9 cellular contexts compared by ENCODE assay signal in genomic region chr6:116561377-116562018, GRCh38. TPM values are rescaled to one million over a fixed set of nuclear protein-coding genes. Genes with fewer than 3 reads are reported as not detected.
A peak's percentile ranks its signal among the peaks of the same experiment; 100 is the strongest.
DNase-seq lines count a peak whose midpoint lies in the region; ATAC-seq, FAIRE-seq and TF ChIP-seq lines count a peak whose summit lies in the region.
"Had no signal": no experiment of that assay in that cellular context is flagged by ENCODE, and none has a peak within 500 bp of the region (broad histone marks: within the 10 kb centered on the region; RNA-seq: fewer than 3 reads in every experiment).

No MANE protein-coding gene starts in this region.

- no peaks in the 10 kb centered on the region for H3K36me3 ChIP-seq in mucosa of descending colon (ENCODE audit: low read depth)

- H3K36me3 Mint-ChIP-seq in activated CD8-positive, alpha-beta T cell treated with anti-CD3 and anti-CD28 coated beads for 36 hours (ENCODE audit: low read depth) = no peaks in the 10 kb centered on the region

- H3K4me3 ChIP-seq in mucosa of descending colon = no peak overlapping the region

- H3K4me1 Mint-ChIP-seq in activated CD8-positive, alpha-beta T cell treated with anti-CD3 and anti-CD28 coated beads for 36 hours (ENCODE audit: low read depth) = no peaks in the 10 kb centered on the region

- no peaks in the 10 kb centered on the region for H3K9me3 ChIP-seq in mucosa of descending colon

- H3K9me3 Mint-ChIP-seq in activated CD8-positive, alpha-beta T cell treated with anti-CD3 and anti-CD28 coated beads for 36 hours = no peaks in the 10 kb centered on the region

- peak; percentile 82 for TF ChIP-seq CTCF in activated CD8-positive, alpha-beta T cell treated with anti-CD3 and anti-CD28 coated beads for 36 hours (IDR thresholded peaks at IDR 0.05)
- TF ChIP-seq CTCF in mucosa of descending colon (IDR thresholded peaks at IDR 0.05) = peak; percentile 80

- H3K4me3 Mint-ChIP-seq in activated CD8-positive, alpha-beta T cell treated with anti-CD3 and anti-CD28 coated beads for 36 hours = no peak overlapping the region

- CTCF ChIA-PET in activated CD8-positive, alpha-beta T cell treated with anti-CD3 and anti-CD28 coated beads for 36 hours (lab: Charles Lee) = interaction anchor here (0.6 to 3.7 kb wide), 43 partner anchors 9 to 549 kb away, joined by 3 to 40 read pairs (median 4); partner anchors contain the start of genes RWDD1 and TSPYL1

- H3K27me3 Mint-ChIP-seq in activated CD8-positive, alpha-beta T cell treated with anti-CD3 and anti-CD28 coated beads for 36 hours = peaks cover 2% of the 10 kb centered on the region

- POLR2A ChIA-PET in activated CD8-positive, alpha-beta T cell treated with anti-CD3 and anti-CD28 coated beads for 36 hours (lab: Charles Lee) = interaction anchor here (1.7 kb wide), 1 partner anchor 10 kb away, joined by 5 read pairs; the partner anchor contains the start of gene RWDD1

- peak; percentile 44 for ATAC-seq in Right ventricle myocardium inferior
- ATAC-seq in HG03342 (IDR thresholded peaks at IDR 0.05; ENCODE audit: unreplicated experiment) = peak; percentile 75
- ATAC-seq in activated CD8-positive, alpha-beta T cell treated with anti-CD3 and anti-CD28 coated beads for 36 hours = peak; percentile 83
- peak; percentile 89 for ATAC-seq in mucosa of descending colon

- peak; percentile 88 for FAIRE-seq in endometrium (lab: Jason Lieb, UNC)

- no peaks in the 10 kb centered on the region for H3K4me1 ChIP-seq in mucosa of descending colon (ENCODE audit: low read depth)

- intact Hi-C loops in Right ventricle myocardium inferior (cut with DNase I) = loop anchor here (2.0 to 5.0 kb wide), 2 partner anchors 25 to 294 kb away; no protein-coding TSS in a partner anchor
- intact Hi-C loops in cardiac septum (cut with DNase I) = loop anchor here (2.0 kb wide), 1 partner anchor 25 kb away; no protein-coding TSS in a partner anchor
- intact Hi-C loops in activated CD8-positive, alpha-beta T cell treated with anti-CD3 and anti-CD28 coated beads for 36 hours (cut with micrococcal nuclease) = loop anchor here (10.0 kb wide), 1 partner anchor 277 kb away; no protein-coding TSS in a partner anchor
- intact Hi-C loops in mucosa of descending colon (cut with DNase I, micrococcal nuclease) = no loop called here

- DNase-seq in Right ventricle myocardium inferior (ENCODE audit: missing footprints) = peak; percentile 69
- DNase-seq in cardiac septum (ENCODE audit: low spot score) = no peak
- peak; percentile 58 for DNase-seq in NCI-H748 (lab: John Stamatoyannopoulos, UW; ENCODE audit: unreplicated experiment)
- DNase-seq in activated CD8-positive, alpha-beta T cell treated with anti-CD3 and anti-CD28 coated beads for 36 hours = peak; percentile 84
- DNase-seq in mucosa of descending colon = peak; percentile 43 to 88 (median 75)
- DNase-seq in stimulated activated CD8-positive, alpha-beta memory T cell treated with anti-CD3 and anti-CD28 coated beads, Interleukin-4, amount 100 ng/mL, for 4 hours (ENCODE audit: low read depth in 2 of 2, low spot score in 1 of 2) = peak; percentile 32 to 60

- H3K27ac Mint-ChIP-seq in activated CD8-positive, alpha-beta T cell treated with anti-CD3 and anti-CD28 coated beads for 36 hours = no peak overlapping the region

RNA-seq across cellular contexts. Expression of gene CALHM4, which starts 7.9 kb away (rescaled TPM):
- total RNA-seq in Right ventricle myocardium inferior (not detected), cardiac septum (not detected), mucosa of descending colon (not detected)
- not detected for total RNA-seq in activated CD8-positive, alpha-beta T cell treated with anti-CD3 and anti-CD28 coated beads for 36 hours
- total RNA-seq: subcutaneous adipose tissue had no signal

RNA-seq across cellular contexts. Expression of gene RWDD1, which starts 9.8 kb away (rescaled TPM):
- total RNA-seq in Right ventricle myocardium inferior (72.6 TPM), cardiac septum (52.9 TPM), mucosa of descending colon (10 to 100 TPM; 21.0 to 58.0 (median 34.2) TPM)
- total RNA-seq in activated CD8-positive, alpha-beta T cell treated with anti-CD3 and anti-CD28 coated beads for 36 hours = 10 to 100 TPM; 44.3 to 46.0 TPM

RNA-seq across cellular contexts. Expression of gene TRAPPC3L, which starts 16.0 kb away (rescaled TPM):
- total RNA-seq in Right ventricle myocardium inferior (not detected), cardiac septum (0.16 TPM), mucosa of descending colon (not detected)
- not detected for total RNA-seq in activated CD8-positive, alpha-beta T cell treated with anti-CD3 and anti-CD28 coated beads for 36 hours

RNA-seq across cellular contexts. Expression of gene CALHM5, which starts 50.1 kb away (rescaled TPM):
- 2.9 TPM for total RNA-seq in Right ventricle myocardium inferior
- total RNA-seq in cardiac septum = 1.7 TPM
- total RNA-seq in activated CD8-positive, alpha-beta T cell treated with anti-CD3 and anti-CD28 coated beads for 36 hours = not detected
- total RNA-seq in mucosa of descending colon = under 1 TPM; 0.20 to 0.85 (median 0.72) TPM

RNA-seq across cellular contexts. Expression of gene RSPH4A, which starts 54.8 kb away (rescaled TPM):
- total RNA-seq in Right ventricle myocardium inferior (not detected), cardiac septum (0.57 TPM), mucosa of descending colon (under 1 TPM; 0.14 to 0.35 (median 0.19) TPM)
- under 1 TPM in 1 of 2 experiments, not detected in 1; 0.11 TPM for total RNA-seq in activated CD8-positive, alpha-beta T cell treated with anti-CD3 and anti-CD28 coated beads for 36 hours

Comparison
In these comparisons a context has a peak if more than half of its experiments do, and no peak if none do; other contexts are left out.
1. intact Hi-C loops: an anchor here in Right ventricle myocardium inferior (2.0 to 5.0 kb wide), cardiac septum (2.0 kb wide) and activated CD8-positive, alpha-beta T cell treated with anti-CD3 and anti-CD28 coated beads for 36 hours (10.0 kb wide); none called in mucosa of descending colon.